In the genomic region with DNA sequence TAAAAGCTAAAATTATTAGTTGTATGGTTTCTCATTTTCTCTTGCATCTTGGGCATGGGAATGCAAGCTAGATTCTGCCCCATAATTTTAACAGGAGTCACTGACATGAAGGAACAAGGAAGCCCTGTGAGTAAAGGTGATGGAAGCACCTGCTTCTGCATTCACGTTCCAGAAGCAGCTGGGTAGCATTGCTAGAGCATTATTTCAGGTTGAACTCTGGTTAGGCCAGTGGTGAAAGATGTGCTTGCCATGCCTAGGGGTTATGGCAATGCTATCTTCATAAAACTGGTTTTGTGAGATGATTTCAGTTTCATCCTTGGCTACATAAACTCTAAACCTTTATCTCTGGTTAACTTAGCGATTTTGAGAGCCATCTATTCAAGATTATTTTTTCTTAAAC, we compare ENCODE assay signal across 17 cellular contexts.
DNase-seq lines count a peak whose midpoint lies in the region; TF ChIP-seq lines count a peak whose summit lies in the region.
"Had no signal": no experiment of that assay in that cellular context is flagged by ENCODE, and none has a peak within 500 bp of the region (broad histone marks: within the 10 kb centered on the region; RNA-seq: fewer than 3 reads in every experiment).

No MANE protein-coding gene starts in this region.

- CTCF ChIA-PET in PC-9 (lab: Charles Lee): no interaction called here

- intact Hi-C loops in PC-9 (cut with micrococcal nuclease; ENCODE audit: unreplicated experiment): no loop called here
- intact Hi-C loops in breast epithelium (cut with DNase I; ENCODE audit: low total_unique reads): no loop called here

- H3K4me3 ChIP-seq in PC-9 (no peak overlapping the region), epithelial cell of esophagus (ENCODE audit: low read length) (no peak overlapping the region), trophoblast cell (ENCODE audit: low read depth, low read length) (no peak overlapping the region), breast epithelium (no peak overlapping the region)
- H3K4me3 ChIP-seq: A549; BLaER1 treated with 17β-estradiol and CSF1 and Interleukin-3, amounts not matched to agents 10 nM and 100 nM had no signal

- no peak overlapping the region for H3K23ac ChIP-seq in trophoblast cell (ENCODE audit: low read length)

- no peak for TF ChIP-seq POLR2A in breast epithelium (IDR thresholded peaks at IDR 0.05)

- no CpG with 5 or more reads among the region's 2 CpGs for WGBS in trophoblast cell (ENCODE audit: extremely low coverage, insufficient coverage, insufficient read length)

- H2BK12ac ChIP-seq in trophoblast cell (ENCODE audit: low read length): no peak overlapping the region

- no peaks in the 10 kb centered on the region for H3F3A ChIP-seq in PC-9 (ENCODE audit: insufficient read depth, low read depth)

- no peak overlapping the region for H2AK5ac ChIP-seq in trophoblast cell (ENCODE audit: low read length)

- H2BK120ac ChIP-seq in trophoblast cell (ENCODE audit: insufficient read depth, low read length, poor library complexity): no peak overlapping the region

- no peak for DNase-seq in PC-9
- peak; percentile 8 for DNase-seq in epithelial cell of esophagus (ENCODE audit: low read depth)
- DNase-seq in trophoblast cell: peak; percentile 62 to 87
- DNase-seq in NCI-H146 treated with DMSO at 0.1 percent for 48 hours (lab: John Stamatoyannopoulos, UW; ENCODE audit: unreplicated experiment): no peak
- no peak for DNase-seq in stimulated activated CD4-positive, alpha-beta T cell treated with anti-CD3 and anti-CD28 coated beads, Interleukin-15, amount 100 ng/mL, for 24 hours
- no peak for DNase-seq in breast epithelium (ENCODE audit: low spot score in 2 of 2)
- DNase-seq: AML-193; Caco-2; Calu3; CD4-positive, alpha-beta T cell; CD8-positive, alpha-beta T cell; DMS79 treated with DMSO at 0.1 percent for 48 hours; GF-D8 had no signal

- no peaks in the 10 kb centered on the region for H4K20me1 ChIP-seq in PC-9 (ENCODE audit: insufficient read depth)
- H4K20me1 ChIP-seq: BLaER1 treated with 17β-estradiol and CSF1 and Interleukin-3, amounts not matched to agents 10 nM and 100 nM had no signal

- BruUV-seq in PC-9 (replicated peaks; lab: Mats Ljungman, UMichigan): no TSS peak

- H3K4me1 ChIP-seq in PC-9 (replicated peaks; ENCODE audit: insufficient read depth) (no peaks in the 10 kb centered on the region), trophoblast cell (ENCODE audit: control insufficient read depth in 1 of 2, insufficient read depth in 2 of 2, low read length in 2 of 2) (no peaks in the 10 kb centered on the region), breast epithelium (no peaks in the 10 kb centered on the region)
- H3K4me1 ChIP-seq: A549; BLaER1 treated with 17β-estradiol and CSF1 and Interleukin-3, amounts not matched to agents 10 nM and 100 nM; Caco-2 had no signal

- H4K8ac ChIP-seq in trophoblast cell (ENCODE audit: low read depth, low read length): no peak overlapping the region

- H3K4me2 ChIP-seq in PC-9: no peak overlapping the region
- H3K4me2 ChIP-seq in trophoblast cell (ENCODE audit: low read length): no peak overlapping the region
- H3K4me2 ChIP-seq: A549; BLaER1 treated with 17β-estradiol and CSF1 and Interleukin-3, amounts not matched to agents 10 nM and 100 nM had no signal

- H3K18ac ChIP-seq in trophoblast cell (ENCODE audit: low read length): no peak overlapping the region

- no peaks in the 10 kb centered on the region for H3K79me1 ChIP-seq in trophoblast cell (ENCODE audit: low read length)

- no peak overlapping the region for H3K9ac ChIP-seq in trophoblast cell (ENCODE audit: low read length)
- H3K9ac ChIP-seq: BLaER1 treated with 17β-estradiol and CSF1 and Interleukin-3, amounts not matched to agents 10 nM and 100 nM had no signal

- POLR2A ChIA-PET in PC-9 (lab: Charles Lee; ENCODE audit: unreplicated experiment): no interaction called here

- H4K12ac ChIP-seq in trophoblast cell (ENCODE audit: low read depth, low read length): no peak overlapping the region

- TF ChIP-seq CTCF in PC-9 (conservative IDR thresholded peaks at IDR 0.05) (no peak), epithelial cell of esophagus (IDR thresholded peaks at IDR 0.05; ENCODE audit: insufficient read depth, low read depth, low read length, missing control alignments) (no peak), breast epithelium (IDR thresholded peaks at IDR 0.05) (no peak)

- H3K9me2 ChIP-seq in PC-9 (ENCODE audit: insufficient read depth): peaks cover 3% of the 10 kb centered on the region; the same call in 1 of the 2 replicates

- H3K27me3 ChIP-seq in PC-9 (ENCODE audit: insufficient read depth, low read depth): no peaks in the 10 kb centered on the region
- no peaks in the 10 kb centered on the region for H3K27me3 ChIP-seq in trophoblast cell (ENCODE audit: insufficient read depth, low read length)
- H3K27me3 ChIP-seq in breast epithelium: no peaks in the 10 kb centered on the region
- H3K27me3 ChIP-seq: BLaER1 treated with 17β-estradiol and CSF1 and Interleukin-3, amounts not matched to agents 10 nM and 100 nM had no signal

- H3K27ac ChIP-seq in PC-9 (no peak overlapping the region), trophoblast cell (ENCODE audit: low read depth, low read length) (no peak overlapping the region), breast epithelium (no peak overlapping the region)
- H3K27ac ChIP-seq: 22Rv1; A549; BLaER1 treated with 17β-estradiol and CSF1 and Interleukin-3, amounts not matched to agents 10 nM and 100 nM; C4-2B had no signal

- no peak overlapping the region for H2BK5ac ChIP-seq in trophoblast cell (ENCODE audit: low read depth, low read length, poor library complexity)

- H3K36me3 ChIP-seq in PC-9 (ENCODE audit: low read depth) (no peaks in the 10 kb centered on the region), trophoblast cell (ENCODE audit: control insufficient read depth in 1 of 2, insufficient read depth in 2 of 2, low read length in 2 of 2) (no peaks in the 10 kb centered on the region), breast epithelium (no peaks in the 10 kb centered on the region)
- H3K36me3 ChIP-seq: BLaER1 treated with 17β-estradiol and CSF1 and Interleukin-3, amounts not matched to agents 10 nM and 100 nM had no signal

- no peak overlapping the region for H3K14ac ChIP-seq in trophoblast cell (ENCODE audit: low read length)

- H3K9me3 ChIP-seq in PC-9 (ENCODE audit: insufficient read depth, low read depth) (no peaks in the 10 kb centered on the region), trophoblast cell (ENCODE audit: insufficient read depth, low read depth, low read length) (no peaks in the 10 kb centered on the region), breast epithelium (no peaks in the 10 kb centered on the region)
- H3K9me3 ChIP-seq: A549; BLaER1 treated with 17β-estradiol and CSF1 and Interleukin-3, amounts not matched to agents 10 nM and 100 nM; Caco-2 had no signal

- H3K4ac ChIP-seq in trophoblast cell (ENCODE audit: low read depth, low read length): no peak overlapping the region

- H4K91ac ChIP-seq in trophoblast cell (ENCODE audit: low read depth, low read length): no peak overlapping the region

- H2AFZ ChIP-seq in PC-9 (0 out of 2 replicates have a peak overlapping the region, but pooled peaks have one; percentile 45), trophoblast cell (ENCODE audit: insufficient read depth, low read length, poor library complexity) (no peak overlapping the region)

- H3K79me2 ChIP-seq in PC-9 (ENCODE audit: low read depth): no peaks in the 10 kb centered on the region
- H3K79me2 ChIP-seq in trophoblast cell (ENCODE audit: control insufficient read depth, insufficient read depth, low read length, poor library complexity): no peaks in the 10 kb centered on the region

Comparison
In these comparisons a context has a peak if more than half of its experiments do, and no peak if none do; other contexts are left out.
1. DNase-seq: peak in epithelial cell of esophagus (single experiment) and trophoblast cell (2 of 2); none in PC-9 (0 of 2), NCI-H146 treated with DMSO at 0.1 percent for 48 hours (single experiment), stimulated activated CD4-positive, alpha-beta T cell treated with anti-CD3 and anti-CD28 coated beads, Interleukin-15, amount 100 ng/mL, for 24 hours (single experiment) and breast epithelium (0 of 2).